Comparison of ENCODE assay signal across 14 cellular contexts in the genomic region with DNA sequence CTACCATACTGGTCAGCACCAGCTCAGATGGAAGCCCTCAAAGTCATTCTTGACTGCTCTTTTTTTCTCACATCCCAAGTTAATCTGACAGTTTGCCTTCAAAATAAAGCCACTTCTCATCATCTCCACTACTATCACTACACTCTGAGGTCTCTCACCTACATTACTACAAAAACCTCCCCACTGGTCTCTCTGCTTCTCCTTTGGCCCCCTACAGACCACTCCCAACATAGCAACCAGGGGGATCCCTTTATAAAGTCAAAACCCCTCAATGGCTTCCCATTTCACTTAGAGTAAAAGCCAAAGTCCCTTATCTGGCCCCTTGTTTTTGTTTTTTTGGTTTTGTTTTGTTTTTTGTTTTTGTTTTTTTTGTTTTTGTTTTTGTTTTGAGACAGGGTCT. TPM values are rescaled to one million over a fixed set of nuclear protein-coding genes. Genes with fewer than 3 reads are reported as not detected.
A peak's percentile ranks its signal among the peaks of the same experiment; 100 is the strongest.
DNase-seq lines count a peak whose midpoint lies in the region; ATAC-seq, FAIRE-seq and TF ChIP-seq lines count a peak whose summit lies in the region.
"Had no signal": no experiment of that assay in that cellular context is flagged by ENCODE, and none has a peak within 500 bp of the region (broad histone marks: within the 10 kb centered on the region; RNA-seq: fewer than 3 reads in every experiment).

No MANE protein-coding gene starts in this region.

- peak; percentile 23; the same call in 1 of the 2 replicates for TF ChIP-seq CTCF in BJ (IDR thresholded peaks at IDR 0.05; ENCODE audit: insufficient read depth, low read depth, low read length)
- TF ChIP-seq CTCF in GM12872 (IDR thresholded peaks at IDR 0.05; ENCODE audit: insufficient read depth, low read depth, low read length): peak; percentile 43; the same call in 1 of the 3 replicates
- TF ChIP-seq CTCF in pancreas (IDR thresholded peaks at IDR 0.05): no peak

- ATAC-seq in GM21529 (IDR thresholded peaks at IDR 0.05; ENCODE audit: unreplicated experiment) (no peak), pancreas (no peak)

- CTCF ChIA-PET in BJ (lab: Yijun Ruan, JAX): interaction anchor here (1.6 kb wide), 1 partner anchor 13 kb away, joined by 5 read pairs; no protein-coding TSS in a partner anchor

- no peak for DNase-seq in BJ (ENCODE audit: low read depth)
- DNase-seq in RPMI7951 (ENCODE audit: low read depth): peak; percentile 13
- DNase-seq in iPS-NIHi11 (ENCODE audit: low spot score): peak; percentile 45
- DNase-seq in NCI-H446 treated with DMSO at 0.1 percent for 48 hours (lab: John Stamatoyannopoulos, UW): no peak
- DNase-seq in pancreas: no peak
- DNase-seq: activated CD4-positive, alpha-beta T cell treated with anti-CD3 and anti-CD28 coated beads, Interleukin-2, amount 50 U/mL, for 48 hours; activated naive CD8-positive, alpha-beta T cell treated with anti-CD3 and anti-CD28 coated beads, Interleukin-2, amount 10 ng/mL, durations not matched to agents 7 days and 5 days; DMS79; effector CD4-positive, alpha-beta T cell; uterus had no signal

- no peak overlapping the region for H3K27ac ChIP-seq in pancreas
- H3K27ac ChIP-seq: SK-N-MC, skin epidermis, uterus had no signal

- H3K36me3 ChIP-seq in BJ (ENCODE audit: control insufficient read depth, insufficient read depth, low read length): peaks cover 10% of the 10 kb centered on the region
- no peaks in the 10 kb centered on the region for H3K36me3 ChIP-seq in pancreas
- H3K36me3 ChIP-seq: uterus had no signal

- H3K4me1 ChIP-seq in pancreas: no peaks in the 10 kb centered on the region
- H3K4me1 ChIP-seq: uterus had no signal

- H3K4me3 ChIP-seq in BJ (ENCODE audit: low read depth, low read length) (no peak overlapping the region), pancreas (no peak overlapping the region)
- H3K4me3 ChIP-seq: SK-N-MC, skin epidermis, uterus had no signal

- FAIRE-seq in pancreas (lab: Jason Lieb, UNC): no peak

- H3K27me3 ChIP-seq in BJ (ENCODE audit: control insufficient read depth, insufficient read depth, low read length) (no peaks in the 10 kb centered on the region), pancreas (no peaks in the 10 kb centered on the region)
- H3K27me3 ChIP-seq: uterus had no signal

- intact Hi-C loops in pancreas (cut with DNase I): no loop called here

- POLR2A ChIA-PET in BJ (lab: Charles Lee): no interaction called here

- H3K9me3 ChIP-seq in pancreas: no peaks in the 10 kb centered on the region
- H3K9me3 ChIP-seq: uterus had no signal

RNA-seq across cellular contexts. Expression of a gene that starts 4.6 kb away (rescaled TPM):
- polyA plus RNA-seq in BJ (2011; rRNA removed): 4.1 and 5.6 TPM in 2 replicates
- polyA minus RNA-seq in BJ (2011; rRNA and poly(A)+ RNA removed): 7.2 and 7.9 TPM in 2 replicates
- 5.3 and 5.4 TPM in 2 replicates for total RNA-seq in RPMI7951 (2014; rRNA removed; shearing (Covaris generic))
- total RNA-seq in pancreas: 1 to 10 TPM; 1.2 to 4.9 (median 1.8) TPM
- 10 to 100 TPM in 1 of 2 donors, 1 to 10 TPM in 1; 6.2 to 11.9 TPM for polyA plus RNA-seq in pancreas

RNA-seq across cellular contexts. Expression of a gene that starts 26.2 kb away (rescaled TPM):
- polyA plus RNA-seq in BJ (2011; rRNA removed) (35.8 and 45.8 TPM in 2 replicates), pancreas (10 to 100 TPM; 20.0 to 22.4 TPM)
- 28.2 and 36.2 TPM in 2 replicates for polyA minus RNA-seq in BJ (2011; rRNA and poly(A)+ RNA removed)
- total RNA-seq in RPMI7951 (2014; rRNA removed; shearing (Covaris generic)): 8.5 and 11.1 TPM in 2 replicates
- total RNA-seq in pancreas: 10 to 100 TPM in 1 of 6 donors, 1 to 10 TPM in 5; 4.8 to 18.3 (median 7.7) TPM

RNA-seq across cellular contexts. Expression of a gene that starts 40.6 kb away (rescaled TPM):
- polyA plus RNA-seq in BJ (2011; rRNA removed) (3.7 and 5.0 TPM in 2 replicates), pancreas (1 to 10 TPM; 7.1 to 9.0 TPM)
- polyA minus RNA-seq in BJ (2011; rRNA and poly(A)+ RNA removed): 2.5 and 3.3 TPM in 2 replicates
- 2.8 and 5.2 TPM in 2 replicates for total RNA-seq in RPMI7951 (2014; rRNA removed; shearing (Covaris generic))
- total RNA-seq in pancreas: 1 to 10 TPM in 3 of 6 donors, under 1 TPM in 3; 0.67 to 2.2 (median 1.1) TPM

RNA-seq across cellular contexts. Expression of a gene that starts 40.8 kb away (rescaled TPM):
- polyA plus RNA-seq in BJ (2011; rRNA removed) (84.2 and 97.8 TPM in 2 replicates), pancreas (10 to 100 TPM; 30.5 to 68.9 TPM)
- polyA minus RNA-seq in BJ (2011; rRNA and poly(A)+ RNA removed): 39.2 and 58.6 TPM in 2 replicates
- 43.9 and 52.4 TPM in 2 replicates for total RNA-seq in RPMI7951 (2014; rRNA removed; shearing (Covaris generic))
- total RNA-seq in pancreas: 10 to 100 TPM; 17.8 to 28.5 (median 26.0) TPM

RNA-seq across cellular contexts. Expression of a gene that starts 58.6 kb away (rescaled TPM):
- polyA plus RNA-seq in BJ (2011; rRNA removed) (23.3 and 36.6 TPM in 2 replicates), pancreas (10 to 100 TPM; 28.9 to 41.2 TPM)
- 81.2 and 95.8 TPM in 2 replicates for polyA minus RNA-seq in BJ (2011; rRNA and poly(A)+ RNA removed)
- total RNA-seq in RPMI7951 (2014; rRNA removed; shearing (Covaris generic)): 29.1 and 40.1 TPM in 2 replicates
- total RNA-seq in pancreas: 10 to 100 TPM; 41.1 to 72.7 (median 61.0) TPM

Comparison
In these comparisons a context has a peak if more than half of its experiments do, and no peak if none do; other contexts are left out.
1. DNase-seq: peak in RPMI7951 (single experiment) and iPS-NIHi11 (single experiment); none in BJ (single experiment), NCI-H446 treated with DMSO at 0.1 percent for 48 hours (single experiment) and pancreas (0 of 6).
2. CTCF ChIP-seq: peak in BJ (single experiment) and GM12872 (single experiment); none in pancreas (0 of 4).